In the genomic region with DNA sequence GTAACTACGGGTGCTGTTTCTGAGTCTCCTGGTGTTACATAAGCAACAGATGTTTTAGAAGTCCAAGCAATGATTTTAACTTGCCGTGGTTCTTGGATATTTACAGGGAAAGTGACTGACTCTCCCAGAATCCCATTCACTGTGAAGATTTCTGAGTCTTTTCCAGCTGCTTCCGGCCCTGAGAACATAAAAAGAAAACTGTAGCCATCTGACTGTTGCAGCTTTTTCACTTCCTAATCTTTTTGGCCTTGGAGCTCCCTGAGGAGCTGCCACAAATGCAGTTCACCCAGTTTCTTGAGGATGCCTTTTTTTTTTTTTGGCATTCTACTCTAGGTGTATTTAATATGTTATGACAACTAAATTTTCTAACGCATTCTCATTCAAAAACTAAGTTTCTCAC, we compare ENCODE assay signal across 19 cellular contexts. TPM values are rescaled to one million over a fixed set of nuclear protein-coding genes. Genes with fewer than 3 reads are reported as not detected.
DNase-seq lines count a peak whose midpoint lies in the region; ATAC-seq lines count a peak whose summit lies in the region.
"Had no signal": no experiment of that assay in that cellular context is flagged by ENCODE, and none has a peak within 500 bp of the region (broad histone marks: within the 10 kb centered on the region; RNA-seq: fewer than 3 reads in every experiment).

No MANE protein-coding gene starts in this region.

- ATAC-seq in right cardiac atrium (no peak), T-helper 17 cell (no peak), HG02798 (IDR thresholded peaks at IDR 0.05; ENCODE audit: poor library complexity, unreplicated experiment) (no peak)
- ATAC-seq in effector memory CD8-positive, alpha-beta T cell (replicated peaks), result no peak

- peaks cover 49% of the 10 kb centered on the region for H3K4me1 Mint-ChIP-seq in T-helper 17 cell
- peaks cover 61 to 81% of the 10 kb centered on the region in 2 donors for H3K4me1 Mint-ChIP-seq in effector memory CD8-positive, alpha-beta T cell (ENCODE audit: low read depth in 2 of 2)
- H3K4me1 Mint-ChIP-seq: neural progenitor cell had no signal

- H3K4me1 ChIP-seq in right cardiac atrium (ENCODE audit: control insufficient read depth, insufficient read depth, low read length) (no peaks in the 10 kb centered on the region), thymus (ENCODE audit: control insufficient read depth, insufficient read depth, low read length) (peaks cover 30% of the 10 kb centered on the region)
- H3K4me1 ChIP-seq: esophagus squamous epithelium, neural progenitor cell had no signal

- DNase-seq in right cardiac atrium (no peak), cardiac septum (ENCODE audit: low spot score) (no peak), T-helper 17 cell (no peak), kidney tubule cell (ENCODE audit: low spot score) (no peak), LoVo (ENCODE audit: low spot score) (no peak)
- DNase-seq in effector memory CD8-positive, alpha-beta T cell, result no peak
- DNase-seq: activated naive CD4-positive, alpha-beta T cell treated with anti-CD3 and anti-CD28 coated beads, Interleukin-2, amount 50 U/mL, for 16 hours; DMS 273 treated with DMSO at 0.1 percent for 48 hours; dorsolateral prefrontal cortex; esophagus squamous epithelium; head of caudate nucleus; NCI-H1048; NCI-H2107; NCI-H748 treated with DMSO at 0.1 percent for 48 hours; retina had no signal

- H3K27me3 ChIP-seq in right cardiac atrium (ENCODE audit: control insufficient read depth, insufficient read depth), result no peaks in the 10 kb centered on the region
- no peaks in the 10 kb centered on the region for H3K27me3 ChIP-seq in thymus (ENCODE audit: control insufficient read depth, insufficient read depth)
- H3K27me3 ChIP-seq: dorsolateral prefrontal cortex, esophagus squamous epithelium, neural progenitor cell had no signal

- H3K9me3 ChIP-seq in right cardiac atrium (ENCODE audit: control insufficient read depth, low read length), result no peaks in the 10 kb centered on the region
- peaks cover 4% of the 10 kb centered on the region for H3K9me3 ChIP-seq in T-helper 17 cell (ENCODE audit: control insufficient read depth, low read length, poor library complexity, severe bottlenecking)
- no peaks in the 10 kb centered on the region for H3K9me3 ChIP-seq in thymus (ENCODE audit: control insufficient read depth)

- intact Hi-C loops in right cardiac atrium (cut with DNase I), result no loop called here
- intact Hi-C loops in cardiac septum (cut with DNase I), result no loop called here

- peak overlapping the region; percentile 55 for H3K4me3 Mint-ChIP-seq in T-helper 17 cell
- H3K4me3 Mint-ChIP-seq in effector memory CD8-positive, alpha-beta T cell, result peak overlapping the region; percentile 11 to 90
- H3K4me3 Mint-ChIP-seq: neural progenitor cell had no signal

- peaks cover 7% of the 10 kb centered on the region for H3K36me3 Mint-ChIP-seq in T-helper 17 cell (ENCODE audit: low read depth)
- peaks cover 37% of the 10 kb centered on the region for H3K36me3 Mint-ChIP-seq in effector memory CD8-positive, alpha-beta T cell (ENCODE audit: insufficient read depth)
- H3K36me3 Mint-ChIP-seq: neural progenitor cell had no signal

- 58% methylated on average over 4 of the region's 4 CpGs for WGBS in right cardiac atrium
- WGBS in thymus, result 93% methylated on average over 4 of the region's 4 CpGs

- peak overlapping the region; percentile 77 for H3K27ac Mint-ChIP-seq in T-helper 17 cell
- peak overlapping the region; percentile 33 to 88 for H3K27ac Mint-ChIP-seq in effector memory CD8-positive, alpha-beta T cell
- H3K27ac Mint-ChIP-seq: neural progenitor cell had no signal

- peaks cover 4% of the 10 kb centered on the region for H3K36me3 ChIP-seq in thymus (ENCODE audit: control insufficient read depth, insufficient read depth)
- H3K36me3 ChIP-seq: esophagus squamous epithelium, neural progenitor cell had no signal

- no peaks in the 10 kb centered on the region for H3K9me3 Mint-ChIP-seq in effector memory CD8-positive, alpha-beta T cell

- no peaks in the 10 kb centered on the region for H3K27me3 Mint-ChIP-seq in T-helper 17 cell
- no peaks in the 10 kb centered on the region for H3K27me3 Mint-ChIP-seq in effector memory CD8-positive, alpha-beta T cell

- H3K4me3 ChIP-seq in right cardiac atrium (ENCODE audit: low read length), result no peak overlapping the region
- H3K4me3 ChIP-seq in thymus (ENCODE audit: low read length), result no peak overlapping the region
- H3K4me3 ChIP-seq: esophagus squamous epithelium, neural progenitor cell had no signal

- H3K27ac ChIP-seq in right cardiac atrium (ENCODE audit: low read length) (peak overlapping the region; percentile 7), thymus (ENCODE audit: low read depth) (peak overlapping the region; percentile 33)
- H3K27ac ChIP-seq: esophagus squamous epithelium, neural progenitor cell had no signal

RNA-seq across cellular contexts. Expression of a gene that starts 13.7 kb away (rescaled TPM):
- 1 to 10 TPM; 4.2 to 5.7 (median 5.3) TPM for total RNA-seq in right cardiac atrium
- 0.61 TPM for polyA plus RNA-seq in right cardiac atrium
- 2.4 TPM for total RNA-seq in cardiac septum
- total RNA-seq in T-helper 17 cell, result 10 to 100 TPM; 66.2 to 71.6 TPM
- 5.9 TPM for polyA plus RNA-seq in thymus

RNA-seq across cellular contexts. Expression of a gene that starts 42.5 kb away (rescaled TPM):
- total RNA-seq in right cardiac atrium (under 1 TPM; 0.34 to 0.66 (median 0.52) TPM), cardiac septum (0.13 TPM), T-helper 17 cell (10 to 100 TPM; 24.8 to 38.0 TPM)
- polyA plus RNA-seq in right cardiac atrium (0.34 TPM), thymus (12.6 TPM)
- total RNA-seq: temporal lobe had no signal

Comparison
In these comparisons a context has a peak if more than half of its experiments do, and no peak if none do; other contexts are left out.
1. RNA of a gene that starts 13.7 kb away (total RNA-seq): 66.2 to 71.6 TPM in T-helper 17 cell; 4.2 to 5.7 TPM in right cardiac atrium and 2.4 TPM in cardiac septum (single experiment); every median in the first group is over 4 times any median in the second.
2. RNA of a gene that starts 42.5 kb away (total RNA-seq): 24.8 to 38.0 TPM in T-helper 17 cell; 0.34 to 0.66 TPM in right cardiac atrium and 0.13 TPM in cardiac septum (single experiment); every median in the first group is over 10 times any median in the second.